Comparison of ENCODE assay signal across 20 cellular contexts in the genomic region with DNA sequence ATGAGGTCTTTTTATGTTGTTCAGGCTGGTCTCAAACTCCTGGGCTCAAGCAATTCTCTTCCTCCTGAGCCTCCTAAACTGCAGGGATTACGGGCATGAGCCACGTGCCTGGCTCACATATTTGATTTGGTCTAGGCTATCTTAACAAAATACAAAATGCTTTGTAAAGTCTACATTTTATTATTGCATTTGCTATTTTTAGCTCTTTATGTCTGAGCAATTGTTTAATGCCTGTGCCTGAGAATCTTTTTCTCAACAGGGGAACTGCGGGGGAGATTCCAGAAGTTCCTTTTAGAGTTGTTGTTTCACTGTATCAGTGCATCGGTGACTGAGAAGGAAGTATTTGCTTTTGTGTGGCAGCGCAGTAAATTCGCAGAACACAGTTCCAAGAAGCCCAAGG.
A peak's percentile ranks its signal among the peaks of the same experiment; 100 is the strongest.
DNase-seq lines count a peak whose midpoint lies in the region; ATAC-seq and TF ChIP-seq lines count a peak whose summit lies in the region.
"Had no signal": no experiment of that assay in that cellular context is flagged by ENCODE, and none has a peak within 500 bp of the region (broad histone marks: within the 10 kb centered on the region; RNA-seq: fewer than 3 reads in every experiment).

No MANE protein-coding gene starts in this region.

- H3K4me1 ChIP-seq in thoracic aorta (ENCODE audit: control insufficient read depth in 1 of 2, low read depth in 2 of 2) = peaks cover 4 to 7% of the 10 kb centered on the region in 2 donors
- H3K4me1 ChIP-seq: pancreas had no signal

- H3K27me3 ChIP-seq in thoracic aorta (replicated peaks; ENCODE audit: insufficient read depth) = no peaks in the 10 kb centered on the region
- H3K27me3 ChIP-seq: BLaER1 treated with 17β-estradiol and CSF1 and Interleukin-3, amounts not matched to agents 10 nM and 100 nM; tibial artery had no signal

- H3K36me3 ChIP-seq in SK-N-MC (ENCODE audit: insufficient read depth, low read length) (no peaks in the 10 kb centered on the region), thoracic aorta (no peaks in the 10 kb centered on the region)
- H3K36me3 ChIP-seq: BLaER1 treated with 17β-estradiol and CSF1 and Interleukin-3, amounts not matched to agents 10 nM and 100 nM; pancreas; tibial artery had no signal

- in situ Hi-C loops in astrocyte of the spinal cord (cut with HindIII; ENCODE audit: low sequenced_read_pairs) = no loop called here

- H3K4me3 ChIP-seq in SK-N-MC (no peak overlapping the region), astrocyte of the spinal cord (ENCODE audit: low read depth, low read length) (no peak overlapping the region), thoracic aorta (peak overlapping the region; percentile 16)
- H3K4me3 ChIP-seq: BLaER1 treated with 17β-estradiol and CSF1 and Interleukin-3, amounts not matched to agents 10 nM and 100 nM; pancreas; skin epidermis; tibial artery had no signal

- DNase-seq in SK-N-MC (ENCODE audit: low read depth, low spot score) = no peak
- DNase-seq in astrocyte of the spinal cord (ENCODE audit: low read depth, low spot score) = peak; percentile 43
- DNase-seq in medulla oblongata (ENCODE audit: extremely low spot score) = peak; percentile 53
- no peak for DNase-seq in thoracic aorta (ENCODE audit: low spot score)
- DNase-seq: activated CD4-positive, alpha-beta T cell treated with anti-CD3 and anti-CD28 coated beads for 36 hours; activated naive CD4-positive, alpha-beta T cell; DMS 273 treated with DMSO at 0.1 percent for 48 hours; endodermal cell; left cardiac atrium; NCI-H146; NCI-H2227 treated with DMSO at 0.1 percent for 48 hours; NK-92 treated with Interleukin-12 subunit alpha and Interleukin-12 subunit beta, amount 100 ng/mL, for 24 hours; pancreas; tibial artery had no signal

- ATAC-seq in thoracic aorta (ENCODE audit: insufficient number of reproducible peaks, low FRiP score, low read depth) (no peak), HG02973 (IDR thresholded peaks at IDR 0.05; ENCODE audit: unreplicated experiment) (no peak), HG03565 (IDR thresholded peaks at IDR 0.05; ENCODE audit: unreplicated experiment) (no peak), GM21447 (IDR thresholded peaks at IDR 0.05; ENCODE audit: unreplicated experiment) (no peak)
- ATAC-seq: activated CD4-positive, alpha-beta T cell treated with anti-CD3 and anti-CD28 coated beads for 36 hours; left cardiac atrium; Right ventricle myocardium inferior had no signal

- TF ChIP-seq CTCF in astrocyte of the spinal cord (IDR thresholded peaks at IDR 0.05; ENCODE audit: low read depth, low read length) (no peak), thoracic aorta (IDR thresholded peaks at IDR 0.05) (no peak)

- H3K9me3 ChIP-seq in SK-N-MC (ENCODE audit: low read depth, low read length) (no peaks in the 10 kb centered on the region), thoracic aorta (no peaks in the 10 kb centered on the region)
- H3K9me3 ChIP-seq: BLaER1 treated with 17β-estradiol and CSF1 and Interleukin-3, amounts not matched to agents 10 nM and 100 nM; pancreas; tibial artery had no signal

- H3K27ac ChIP-seq in SK-N-MC (no peak overlapping the region), thoracic aorta (no peak overlapping the region)
- H3K27ac ChIP-seq: BLaER1 treated with 17β-estradiol and CSF1 and Interleukin-3, amounts not matched to agents 10 nM and 100 nM; pancreas; skin epidermis; tibial artery had no signal

- H3K9ac ChIP-seq in SK-N-MC (ENCODE audit: insufficient read length) = peak overlapping the region; percentile 8
- H3K9ac ChIP-seq: BLaER1 treated with 17β-estradiol and CSF1 and Interleukin-3, amounts not matched to agents 10 nM and 100 nM had no signal

Comparison
In these comparisons a context has a peak if more than half of its experiments do, and no peak if none do; other contexts are left out.
1. DNase-seq: peak in astrocyte of the spinal cord (single experiment) and medulla oblongata (single experiment); none in SK-N-MC (single experiment) and thoracic aorta (single experiment).